ENCODE assay signal across 8 cellular contexts in genomic region chr6:24910331-24910849, GRCh38. TPM values are rescaled to one million over a fixed set of nuclear protein-coding genes. Genes with fewer than 3 reads are reported as not detected.
A peak's percentile ranks its signal among the peaks of the same experiment; 100 is the strongest.
DNase-seq lines count a peak whose midpoint lies in the region; TF ChIP-seq lines count a peak whose summit lies in the region.

No MANE protein-coding gene starts in this region.

- H3K4me1 Mint-ChIP-seq in activated naive CD8-positive, alpha-beta T cell treated with anti-CD3 and anti-CD28 coated beads for 36 hours: peaks cover 76% of the 10 kb centered on the region

- H3K4me3 Mint-ChIP-seq in activated naive CD8-positive, alpha-beta T cell treated with anti-CD3 and anti-CD28 coated beads for 36 hours: peak overlapping the region; percentile 88

- H3K9me3 ChIP-seq in iPS-15b (ENCODE audit: control insufficient read depth, insufficient read depth, low read length): no peaks in the 10 kb centered on the region

- H3K27me3 Mint-ChIP-seq in activated naive CD8-positive, alpha-beta T cell treated with anti-CD3 and anti-CD28 coated beads for 36 hours: no peaks in the 10 kb centered on the region

- no peak overlapping the region for H3K9ac ChIP-seq in iPS-15b (ENCODE audit: low read depth, low read length)

- H3K4me3 ChIP-seq in LNCaP clone FGC (ENCODE audit: low read depth, low read length) (peak overlapping the region; percentile 71), iPS-15b (ENCODE audit: low read depth, low read length) (peak overlapping the region; percentile 91), skin epidermis (peak overlapping the region; percentile 37 to 55 (median 46))

- no peaks in the 10 kb centered on the region for H3K36me3 ChIP-seq in iPS-15b (ENCODE audit: control insufficient read depth, insufficient read depth, low read length)

- DNase-seq in activated gamma-delta T cell treated with Interleukin-2 at 50 U/mL for 16 hours: peak; percentile 34
- DNase-seq in activated gamma-delta T cell (lab: John Stamatoyannopoulos, UW): no peak
- DNase-seq in LNCaP clone FGC (ENCODE audit: low read depth): no peak
- peak; percentile 66 for DNase-seq in activated naive CD8-positive, alpha-beta T cell treated with anti-CD3 and anti-CD28 coated beads for 36 hours
- DNase-seq in NCI-H1930 (lab: John Stamatoyannopoulos, UW): no peak
- no peak for DNase-seq in NCI-H524 treated with DMSO at 0.1 percent for 48 hours (lab: John Stamatoyannopoulos, UW)

- H3K27ac ChIP-seq in skin epidermis: peak overlapping the region in 17 of 21 experiments; percentile 2 to 83 (median 64)

- peaks cover 40% of the 10 kb centered on the region for H3K36me3 Mint-ChIP-seq in activated naive CD8-positive, alpha-beta T cell treated with anti-CD3 and anti-CD28 coated beads for 36 hours

- no peak for TF ChIP-seq CTCF in LNCaP clone FGC (IDR thresholded peaks at IDR 0.05; ENCODE audit: control insufficient read depth, extremely low read depth, insufficient read depth)

- peak overlapping the region; percentile 93 for H3K27ac Mint-ChIP-seq in activated naive CD8-positive, alpha-beta T cell treated with anti-CD3 and anti-CD28 coated beads for 36 hours

- H3K9me3 Mint-ChIP-seq in activated naive CD8-positive, alpha-beta T cell treated with anti-CD3 and anti-CD28 coated beads for 36 hours: no peaks in the 10 kb centered on the region

- H3K4me1 ChIP-seq in iPS-15b (ENCODE audit: control insufficient read depth, insufficient read depth, low read length): peaks cover 12% of the 10 kb centered on the region

- H3K27me3 ChIP-seq in iPS-15b (ENCODE audit: control insufficient read depth, insufficient read depth, low read length): peaks cover 48% of the 10 kb centered on the region

RNA-seq across cellular contexts. Expression of gene RIPOR2, which starts 25.4 kb away (rescaled TPM):
- total RNA-seq in activated naive CD8-positive, alpha-beta T cell treated with anti-CD3 and anti-CD28 coated beads for 36 hours: 10 to 100 TPM; 75.2 to 80.0 TPM

Comparison
In these comparisons a context has a peak if more than half of its experiments do, and no peak if none do; other contexts are left out.
1. DNase-seq: peak in activated gamma-delta T cell treated with Interleukin-2 at 50 U/mL for 16 hours (single experiment) and activated naive CD8-positive, alpha-beta T cell treated with anti-CD3 and anti-CD28 coated beads for 36 hours (single experiment); none in activated gamma-delta T cell (single experiment), LNCaP clone FGC (single experiment), NCI-H1930 (0 of 2) and NCI-H524 treated with DMSO at 0.1 percent for 48 hours (single experiment).
2. Peak in every context shown above with its lines, with median percentiles within 50 percentile points of each other: H3K4me3 ChIP-seq.